Comparison of ENCODE assay signal across 13 cellular contexts in genomic region chr4:26871611-26872010, GRCh38. TPM values are rescaled to one million over a fixed set of nuclear protein-coding genes. Genes with fewer than 3 reads are reported as not detected.
DNase-seq lines count a peak whose midpoint lies in the region; ATAC-seq and TF ChIP-seq lines count a peak whose summit lies in the region.
"Had no signal": no experiment of that assay in that cellular context is flagged by ENCODE, and none has a peak within 500 bp of the region (broad histone marks: within the 10 kb centered on the region; RNA-seq: fewer than 3 reads in every experiment).

No MANE protein-coding gene starts in this region.

- H4K91ac ChIP-seq in trophoblast cell (ENCODE audit: low read depth, low read length) = no peak overlapping the region

- no peak overlapping the region for H2AK5ac ChIP-seq in trophoblast cell (ENCODE audit: low read length)

- H3K36me3 ChIP-seq in SK-N-MC (ENCODE audit: insufficient read depth, low read length) (no peaks in the 10 kb centered on the region), trophoblast cell (ENCODE audit: control insufficient read depth in 1 of 2, insufficient read depth in 2 of 2, low read length in 2 of 2) (no peaks in the 10 kb centered on the region)
- H3K36me3 ChIP-seq: heart left ventricle, ovary, thoracic aorta had no signal

- H3K4me3 ChIP-seq in SK-N-MC (peak overlapping the region; percentile 36), epithelial cell of esophagus (ENCODE audit: low read length) (no peak overlapping the region), trophoblast cell (ENCODE audit: low read depth, low read length) (no peak overlapping the region)
- H3K4me3 ChIP-seq: heart left ventricle, ovary, thoracic aorta had no signal

- no CpG with 5 or more reads among the region's 3 CpGs for WGBS in trophoblast cell (ENCODE audit: extremely low coverage, insufficient coverage, insufficient read length)

- no peak overlapping the region for H4K8ac ChIP-seq in trophoblast cell (ENCODE audit: low read depth, low read length)

- H3K27me3 ChIP-seq in trophoblast cell (ENCODE audit: insufficient read depth, low read length) = no peaks in the 10 kb centered on the region
- H3K27me3 ChIP-seq: heart left ventricle, ovary had no signal

- no peak overlapping the region for H3K14ac ChIP-seq in trophoblast cell (ENCODE audit: low read length)

- H3K27ac ChIP-seq in SK-N-MC = peak overlapping the region; percentile 68
- H3K27ac ChIP-seq in trophoblast cell (ENCODE audit: low read depth, low read length) = no peak overlapping the region
- H3K27ac ChIP-seq: heart left ventricle, ovary, thoracic aorta had no signal

- H3K36me3 Mint-ChIP-seq in activated CD8-positive, alpha-beta T cell treated with anti-CD3 and anti-CD28 coated beads for 36 hours (ENCODE audit: low read depth) = peaks cover 24% of the 10 kb centered on the region
- peaks cover 30% of the 10 kb centered on the region for H3K36me3 Mint-ChIP-seq in activated CD8-positive, alpha-beta T cell treated with anti-CD3 and anti-CD28 coated beads, Interleukin-2, amount 10 ng/mL, durations not matched to agents 7 days and 5 days (ENCODE audit: low read depth)
- peaks cover 13% of the 10 kb centered on the region for H3K36me3 Mint-ChIP-seq in stimulated activated effector memory CD8-positive, alpha-beta T cell treated with anti-CD3 and anti-CD28 coated beads, Interleukin-12 subunit alpha, Interleukin-12 subunit beta, amount 100 ng/mL, for 72 hours

- H3K18ac ChIP-seq in trophoblast cell (ENCODE audit: low read length) = no peak overlapping the region

- no peak overlapping the region for H3K23ac ChIP-seq in trophoblast cell (ENCODE audit: low read length)

- H2BK12ac ChIP-seq in trophoblast cell (ENCODE audit: low read length) = no peak overlapping the region

- H3K4me3 Mint-ChIP-seq in activated CD8-positive, alpha-beta T cell treated with anti-CD3 and anti-CD28 coated beads for 36 hours = no peak overlapping the region
- no peak overlapping the region for H3K4me3 Mint-ChIP-seq in activated CD8-positive, alpha-beta T cell treated with anti-CD3 and anti-CD28 coated beads, Interleukin-2, amount 10 ng/mL, durations not matched to agents 7 days and 5 days
- H3K4me3 Mint-ChIP-seq in stimulated activated effector memory CD8-positive, alpha-beta T cell treated with anti-CD3 and anti-CD28 coated beads, Interleukin-12 subunit alpha, Interleukin-12 subunit beta, amount 100 ng/mL, for 72 hours = no peak overlapping the region

- CTCF ChIA-PET in activated CD8-positive, alpha-beta T cell treated with anti-CD3 and anti-CD28 coated beads for 36 hours (lab: Charles Lee) = no interaction called here
- CTCF ChIA-PET in activated CD8-positive, alpha-beta T cell treated with anti-CD3 and anti-CD28 coated beads, Interleukin-2, amount 10 ng/mL, durations not matched to agents 7 days and 5 days (lab: Charles Lee) = interaction anchor here (0.8 to 4.8 kb wide), 2 partner anchors 14 to 122 kb away, joined by 3 to 30 read pairs; no protein-coding TSS in a partner anchor

- no peak overlapping the region for H2BK120ac ChIP-seq in trophoblast cell (ENCODE audit: insufficient read depth, low read length, poor library complexity)

- H3K9ac ChIP-seq in SK-N-MC (ENCODE audit: insufficient read length) (no peak overlapping the region), trophoblast cell (ENCODE audit: low read length) (no peak overlapping the region)

- no peak overlapping the region for H3K4ac ChIP-seq in trophoblast cell (ENCODE audit: low read depth, low read length)

- H3K79me2 ChIP-seq in trophoblast cell (ENCODE audit: control insufficient read depth, insufficient read depth, low read length, poor library complexity) = no peaks in the 10 kb centered on the region

- POLR2A ChIA-PET in activated CD8-positive, alpha-beta T cell treated with anti-CD3 and anti-CD28 coated beads for 36 hours (lab: Charles Lee) = interaction anchor here (0.6 kb wide), 1 partner anchor 31 kb away, joined by 3 read pairs; no protein-coding TSS in a partner anchor
- POLR2A ChIA-PET in activated CD8-positive, alpha-beta T cell treated with anti-CD3 and anti-CD28 coated beads, Interleukin-2, amount 10 ng/mL, durations not matched to agents 7 days and 5 days (lab: Charles Lee) = interaction anchor here (5.7 kb wide), 1 partner anchor 10 kb away, joined by 44 read pairs; the partner anchor contains the start of gene STIM2

- no peak overlapping the region for H2AFZ ChIP-seq in trophoblast cell (ENCODE audit: insufficient read depth, low read length, poor library complexity)

- DNase-seq in activated CD8-positive, alpha-beta T cell treated with anti-CD3 and anti-CD28 coated beads for 36 hours = no peak
- no peak for DNase-seq in activated CD8-positive, alpha-beta T cell treated with anti-CD3 and anti-CD28 coated beads, Interleukin-2, amount 10 ng/mL, durations not matched to agents 7 days and 5 days
- no peak for DNase-seq in SK-N-MC (ENCODE audit: low read depth, low spot score)
- peak; percentile 75 for DNase-seq in epithelial cell of esophagus (ENCODE audit: low read depth)
- peak; percentile 83 to 91 for DNase-seq in trophoblast cell
- no peak for DNase-seq in stimulated activated effector memory CD8-positive, alpha-beta T cell treated with anti-CD3 and anti-CD28 coated beads, Interleukin-12 subunit alpha, Interleukin-12 subunit beta, amount 100 ng/mL, for 72 hours (ENCODE audit: low spot score in 2 of 2)
- DNase-seq in NCI-H526 (lab: John Stamatoyannopoulos, UW) = no peak
- DNase-seq: heart left ventricle, KBM-7, NCI-H1930, ovary had no signal

- no peaks in the 10 kb centered on the region for H3K9me3 ChIP-seq in SK-N-MC (ENCODE audit: low read depth, low read length)
- H3K9me3 ChIP-seq in trophoblast cell (ENCODE audit: insufficient read depth, low read depth, low read length) = no peaks in the 10 kb centered on the region
- H3K9me3 ChIP-seq: heart left ventricle, ovary, thoracic aorta had no signal

- no peak for TF ChIP-seq CTCF in activated CD8-positive, alpha-beta T cell treated with anti-CD3 and anti-CD28 coated beads for 36 hours (IDR thresholded peaks at IDR 0.05)
- TF ChIP-seq CTCF in epithelial cell of esophagus (IDR thresholded peaks at IDR 0.05; ENCODE audit: insufficient read depth, low read depth, low read length, missing control alignments) = no peak

- H2BK5ac ChIP-seq in trophoblast cell (ENCODE audit: low read depth, low read length, poor library complexity) = no peak overlapping the region

- peaks cover 0 to 2% of the 10 kb centered on the region in 2 experiments for H3K4me1 ChIP-seq in trophoblast cell (ENCODE audit: control insufficient read depth in 1 of 2, insufficient read depth in 2 of 2, low read length in 2 of 2)

- intact Hi-C loops in activated CD8-positive, alpha-beta T cell treated with anti-CD3 and anti-CD28 coated beads for 36 hours (cut with micrococcal nuclease) = loop anchor here (2.0 to 5.0 kb wide), 2 partner anchors 15 to 36 kb away; no protein-coding TSS in a partner anchor

- H4K12ac ChIP-seq in trophoblast cell (ENCODE audit: low read depth, low read length) = no peak overlapping the region

- H3K4me2 ChIP-seq in trophoblast cell (ENCODE audit: low read length) = no peak overlapping the region

- H3K9me3 Mint-ChIP-seq in activated CD8-positive, alpha-beta T cell treated with anti-CD3 and anti-CD28 coated beads for 36 hours = peaks cover 1% of the 10 kb centered on the region
- peaks cover 2% of the 10 kb centered on the region for H3K9me3 Mint-ChIP-seq in activated CD8-positive, alpha-beta T cell treated with anti-CD3 and anti-CD28 coated beads, Interleukin-2, amount 10 ng/mL, durations not matched to agents 7 days and 5 days (ENCODE audit: insufficient read depth)
- H3K9me3 Mint-ChIP-seq in stimulated activated effector memory CD8-positive, alpha-beta T cell treated with anti-CD3 and anti-CD28 coated beads, Interleukin-12 subunit alpha, Interleukin-12 subunit beta, amount 100 ng/mL, for 72 hours = no peaks in the 10 kb centered on the region

- H3K79me1 ChIP-seq in trophoblast cell (ENCODE audit: low read length) = no peaks in the 10 kb centered on the region

- ATAC-seq in activated CD8-positive, alpha-beta T cell treated with anti-CD3 and anti-CD28 coated beads for 36 hours = no peak
- no peak for ATAC-seq in activated CD8-positive, alpha-beta T cell treated with anti-CD3 and anti-CD28 coated beads, Interleukin-2, amount 10 ng/mL, durations not matched to agents 7 days and 5 days
- ATAC-seq in stimulated activated effector memory CD8-positive, alpha-beta T cell treated with anti-CD3 and anti-CD28 coated beads, Interleukin-12 subunit alpha, Interleukin-12 subunit beta, amount 100 ng/mL, for 72 hours = no peak
- no peak for ATAC-seq in HG03045 (IDR thresholded peaks at IDR 0.05; ENCODE audit: unreplicated experiment)

- H3K27ac Mint-ChIP-seq in activated CD8-positive, alpha-beta T cell treated with anti-CD3 and anti-CD28 coated beads for 36 hours = peak overlapping the region; percentile 67
- H3K27ac Mint-ChIP-seq in activated CD8-positive, alpha-beta T cell treated with anti-CD3 and anti-CD28 coated beads, Interleukin-2, amount 10 ng/mL, durations not matched to agents 7 days and 5 days = no peak overlapping the region
- H3K27ac Mint-ChIP-seq in stimulated activated effector memory CD8-positive, alpha-beta T cell treated with anti-CD3 and anti-CD28 coated beads, Interleukin-12 subunit alpha, Interleukin-12 subunit beta, amount 100 ng/mL, for 72 hours = no peak overlapping the region

- H3K27me3 Mint-ChIP-seq in activated CD8-positive, alpha-beta T cell treated with anti-CD3 and anti-CD28 coated beads for 36 hours = no peaks in the 10 kb centered on the region
- H3K27me3 Mint-ChIP-seq in activated CD8-positive, alpha-beta T cell treated with anti-CD3 and anti-CD28 coated beads, Interleukin-2, amount 10 ng/mL, durations not matched to agents 7 days and 5 days (ENCODE audit: low read depth) = no peaks in the 10 kb centered on the region

- peaks cover 78% of the 10 kb centered on the region for H3K4me1 Mint-ChIP-seq in activated CD8-positive, alpha-beta T cell treated with anti-CD3 and anti-CD28 coated beads for 36 hours (ENCODE audit: low read depth)
- peaks cover 65% of the 10 kb centered on the region for H3K4me1 Mint-ChIP-seq in activated CD8-positive, alpha-beta T cell treated with anti-CD3 and anti-CD28 coated beads, Interleukin-2, amount 10 ng/mL, durations not matched to agents 7 days and 5 days (ENCODE audit: low read depth)
- peaks cover 78% of the 10 kb centered on the region for H3K4me1 Mint-ChIP-seq in stimulated activated effector memory CD8-positive, alpha-beta T cell treated with anti-CD3 and anti-CD28 coated beads, Interleukin-12 subunit alpha, Interleukin-12 subunit beta, amount 100 ng/mL, for 72 hours

RNA-seq across cellular contexts. Expression of gene STIM2, which starts 11.0 kb away (rescaled TPM):
- 10 to 100 TPM; 44.4 to 46.6 TPM for total RNA-seq in activated CD8-positive, alpha-beta T cell treated with anti-CD3 and anti-CD28 coated beads for 36 hours
- 10 to 100 TPM; 52.3 to 53.3 TPM for total RNA-seq in activated CD8-positive, alpha-beta T cell treated with anti-CD3 and anti-CD28 coated beads, Interleukin-2, amount 10 ng/mL, durations not matched to agents 7 days and 5 days
- 22.3 and 22.8 TPM in 2 replicates for polyA plus RNA-seq in trophoblast cell (2013)

Comparison
In these comparisons a context has a peak if more than half of its experiments do, and no peak if none do; other contexts are left out.
1. DNase-seq: peak in epithelial cell of esophagus (single experiment) and trophoblast cell (2 of 2); none in activated CD8-positive, alpha-beta T cell treated with anti-CD3 and anti-CD28 coated beads for 36 hours (single experiment), activated CD8-positive, alpha-beta T cell treated with anti-CD3 and anti-CD28 coated beads, Interleukin-2, amount 10 ng/mL, durations not matched to agents 7 days and 5 days (single experiment), SK-N-MC (single experiment), stimulated activated effector memory CD8-positive, alpha-beta T cell treated with anti-CD3 and anti-CD28 coated beads, Interleukin-12 subunit alpha, Interleukin-12 subunit beta, amount 100 ng/mL, for 72 hours (0 of 2) and NCI-H526 (0 of 2).